8 cellular contexts compared by ENCODE assay signal in genomic region chr1:174022976-174023277, GRCh38. TPM values are rescaled to one million over a fixed set of nuclear protein-coding genes. Genes with fewer than 3 reads are reported as not detected.
DNase-seq lines count a peak whose midpoint lies in the region; ATAC-seq and TF ChIP-seq lines count a peak whose summit lies in the region.

No MANE protein-coding gene starts in this region.

- TF ChIP-seq CTCF in right atrium auricular region (IDR thresholded peaks at IDR 0.05), result no peak
- TF ChIP-seq CTCF in mammary epithelial cell (conservative IDR thresholded peaks at IDR 0.05 in 1 of 2, IDR thresholded peaks at IDR 0.05 in 1 of 2; ENCODE audit: extremely low read depth in 1 of 2, insufficient read depth in 1 of 2, low read depth in 1 of 2, low read length in 2 of 2), result no peak

- peaks cover 41% of the 10 kb centered on the region for H3K79me2 ChIP-seq in mammary epithelial cell (ENCODE audit: insufficient read depth, low read length)

- 8% methylated on average over 4 of the region's 4 CpGs for WGBS in mammary epithelial cell (ENCODE audit: low coverage, missing lambda C conversion rate)

- peak overlapping the region; percentile 74 for H3K9ac ChIP-seq in mammary epithelial cell (ENCODE audit: insufficient read depth, low read length)
- peak overlapping the region; percentile 99 for H3K9ac ChIP-seq in mucosa of stomach (ENCODE audit: low read length)

- peak overlapping the region; percentile 95 for H3K4me2 ChIP-seq in mammary epithelial cell (ENCODE audit: insufficient read depth, low read depth, low read length)

- no peaks in the 10 kb centered on the region for H4K20me1 ChIP-seq in mammary epithelial cell (ENCODE audit: insufficient read depth, low read length)

- intact Hi-C loops in left ventricle myocardium superior (cut with micrococcal nuclease), result no loop called here
- intact Hi-C loops in mammary epithelial cell (cut with micrococcal nuclease), result loop anchor here (5.0 kb wide), 2 partner anchors 134 to 156 kb away; partner anchors contain the start of genes GAS5, RABGAP1L and ZBTB37

- no peak for ATAC-seq in left ventricle myocardium superior
- no peak for ATAC-seq in GM18519 (IDR thresholded peaks at IDR 0.05; ENCODE audit: low FRiP score, unreplicated experiment)
- ATAC-seq in HG03354 (IDR thresholded peaks at IDR 0.05; ENCODE audit: poor library complexity, severe bottlenecking, unreplicated experiment), result no peak

- no peaks in the 10 kb centered on the region for H3K27me3 ChIP-seq in right atrium auricular region
- H3K27me3 ChIP-seq in mammary epithelial cell (ENCODE audit: insufficient read depth, low read length), result no peaks in the 10 kb centered on the region
- no peaks in the 10 kb centered on the region for H3K27me3 ChIP-seq in mucosa of stomach (ENCODE audit: control insufficient read depth, insufficient read depth, low read length)

- H2AFZ ChIP-seq in mammary epithelial cell (ENCODE audit: low read depth, low read length), result peak overlapping the region; percentile 92

- H3K36me3 ChIP-seq in right atrium auricular region (no peaks in the 10 kb centered on the region), mammary epithelial cell (ENCODE audit: insufficient read depth, low read length) (no peaks in the 10 kb centered on the region), mucosa of stomach (ENCODE audit: control insufficient read depth, insufficient read depth, low read length) (no peaks in the 10 kb centered on the region)

- in situ Hi-C loops in mammary epithelial cell (cut with MboI; ENCODE audit: low sequenced_read_pairs in 2 of 2), result no loop called here

- H3K4me3 ChIP-seq in right atrium auricular region (peak overlapping the region; percentile 92 to 94), mammary epithelial cell (replicated peaks in 1 of 3; ENCODE audit: insufficient read depth in 1 of 3, low read depth in 2 of 3, low read length in 3 of 3) (peak overlapping the region in 2 of 3 experiments; percentile 87 to 93), mucosa of stomach (ENCODE audit: low read length) (peak overlapping the region; percentile 91)

- BruUV-seq in mammary epithelial cell (replicated peaks; lab: Mats Ljungman, UMichigan), result no TSS peak

- H3K4me1 ChIP-seq in right atrium auricular region (peaks cover 0 to 41% of the 10 kb centered on the region in 2 donors), mammary epithelial cell (ENCODE audit: insufficient read depth, low read length) (peaks cover 23% of the 10 kb centered on the region), mucosa of stomach (ENCODE audit: control insufficient read depth, insufficient read depth, low read length) (peaks cover 20% of the 10 kb centered on the region)

- dilution Hi-C loops in mammary epithelial cell (cut with HindIII; ENCODE audit: low sequenced_read_pairs), result no loop called here

- CTCF ChIA-PET in mammary epithelial cell (lab: Charles Lee; ENCODE audit: low non-redundant PET), result no interaction called here

- H3K9me3 ChIP-seq in right atrium auricular region (no peaks in the 10 kb centered on the region), mammary epithelial cell (replicated peaks; ENCODE audit: insufficient read depth, low read length) (no peaks in the 10 kb centered on the region), mucosa of stomach (ENCODE audit: control insufficient read depth, low read length) (no peaks in the 10 kb centered on the region)

- H3K27ac ChIP-seq in right atrium auricular region, result peak overlapping the region; percentile 85 to 90
- peak overlapping the region; percentile 83 for H3K27ac ChIP-seq in mammary epithelial cell (ENCODE audit: insufficient read depth, low read depth, low read length)

- DNase-seq in right atrium auricular region (ENCODE audit: low spot score), result no peak
- DNase-seq in left ventricle myocardium superior, result no peak
- no peak for DNase-seq in mammary epithelial cell
- no peak for DNase-seq in NCI-H1930 (lab: John Stamatoyannopoulos, UW)
- DNase-seq in NCI-H1417 (lab: John Stamatoyannopoulos, UW), result no peak

RNA-seq across cellular contexts. Expression of gene RC3H1, which starts 0.8 kb away (rescaled TPM):
- total RNA-seq in right atrium auricular region, result 10 to 100 TPM; 14.6 to 15.6 TPM
- total RNA-seq in left ventricle myocardium superior, result 23.2 TPM
- 10 to 100 TPM; 22.0 to 36.5 TPM for total RNA-seq in mammary epithelial cell
- 12.6 TPM for polyA plus RNA-seq in mammary epithelial cell
- 74.3 TPM for polyA minus RNA-seq in mammary epithelial cell
